2 cellular contexts compared by ENCODE assay signal in the genomic region with DNA sequence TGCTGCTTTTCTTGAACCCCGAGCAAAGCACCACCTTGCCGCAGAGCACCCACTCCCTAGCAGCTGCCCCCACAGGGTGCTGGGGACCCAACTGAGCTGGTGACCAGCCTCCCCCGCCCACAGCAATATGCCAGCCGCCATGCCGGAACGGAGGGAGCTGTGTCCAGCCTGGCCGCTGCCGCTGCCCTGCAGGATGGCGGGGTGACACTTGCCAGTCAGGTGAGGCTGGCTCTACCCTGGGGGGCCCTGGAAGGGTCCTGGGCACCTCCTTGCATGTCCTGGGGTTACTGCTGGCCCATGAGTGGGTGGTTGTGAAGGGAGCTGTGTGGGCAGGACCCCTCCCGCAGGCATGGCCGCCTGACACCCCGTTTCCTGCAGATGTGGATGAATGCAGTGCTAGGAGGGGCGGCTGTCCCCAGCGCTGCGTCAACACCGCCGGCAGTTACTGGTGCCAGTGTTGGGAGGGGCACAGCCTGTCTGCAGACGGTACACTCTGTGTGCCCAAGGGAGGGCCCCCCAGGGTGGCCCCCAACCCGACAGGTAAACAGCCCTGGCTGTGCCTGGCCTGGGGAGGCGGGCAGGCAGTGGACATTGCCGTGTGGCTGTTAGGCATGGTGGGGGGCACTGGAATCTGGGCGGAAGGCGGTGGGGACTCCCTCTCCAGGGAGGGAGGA.
A peak's percentile ranks its signal among the peaks of the same experiment; 100 is the strongest.
TF ChIP-seq lines count a peak whose summit lies in the region.

No MANE protein-coding gene starts in this region.

TF ChIP-seq in Ishikawa, 13 proteins besides CTCF, POLR2A, EP300 and RAD21:
- TF ChIP-seq YY1 (IDR thresholded peaks at IDR 0.05; ENCODE audit: low read depth) (peak; percentile 76; the same call in 1 of the 2 replicates), TEAD4 (IDR thresholded peaks at IDR 0.05) (no peak), FOXM1 (IDR thresholded peaks at IDR 0.05; ENCODE audit: borderline replicate concordance, low read depth) (no peak), ZBTB7A (IDR thresholded peaks at IDR 0.05; ENCODE audit: low read depth) (no peak; the same call in 1 of the 2 replicates), CREB1 (IDR thresholded peaks at IDR 0.05; ENCODE audit: low read depth) (no peak), EGR1 (IDR thresholded peaks at IDR 0.05) (no peak), TAF1 (IDR thresholded peaks at IDR 0.05; ENCODE audit: low read depth) (no peak), CEBPB (IDR thresholded peaks at IDR 0.05) (no peak)

TF ChIP-seq in HepG2, 621 proteins besides CTCF, POLR2A, EP300 and RAD21:
- TF ChIP-seq RBM39 (IDR thresholded peaks at IDR 0.05; ENCODE audit: low read depth, low read length, poor library complexity, severe bottlenecking), result peak; percentile 8
- no peak for TF ChIP-seq ARHGAP35 (CRISPR knock-in tag; IDR thresholded peaks at IDR 0.05; ENCODE audit: borderline replicate concordance)
